ENCODE assay signal across 8 cellular contexts in genomic region chr6:6758915-6759654, GRCh38.
DNase-seq lines count a peak whose midpoint lies in the region; ATAC-seq, FAIRE-seq and TF ChIP-seq lines count a peak whose summit lies in the region.
"Had no signal": no experiment of that assay in that cellular context is flagged by ENCODE, and none has a peak within 500 bp of the region (broad histone marks: within the 10 kb centered on the region; RNA-seq: fewer than 3 reads in every experiment).

No MANE protein-coding gene starts in this region.

- CTCF ChIA-PET in endothelial cell of umbilical vein (lab: Charles Lee): interaction anchor here (0.6 to 2.1 kb wide), 53 partner anchors 9 to 491 kb away, joined by 3 to 14 read pairs (median 3); partner anchors contain the start of gene RREB1

- no peak overlapping the region for H2BK15ac ChIP-seq in mesendoderm (replicated peaks; ENCODE audit: low read depth)

- H3K4me3 ChIP-seq in endothelial cell of umbilical vein (replicated peaks in 1 of 3; ENCODE audit: insufficient read depth in 1 of 3, low read depth in 1 of 3, low read length in 3 of 3) (no peak overlapping the region), mesendoderm (ENCODE audit: low read length) (no peak overlapping the region)

- H3K4me2 ChIP-seq in endothelial cell of umbilical vein (ENCODE audit: insufficient read depth, low read length) (no peak overlapping the region), mesendoderm (ENCODE audit: low read length) (peak overlapping the region; percentile 56)

- H3K18ac ChIP-seq in mesendoderm (ENCODE audit: low read length): no peak overlapping the region

- FAIRE-seq in endothelial cell of umbilical vein (lab: Jason Lieb, UNC) (peak; percentile 74), urothelium cell line (lab: Jason Lieb, UNC) (no peak)

- peak; percentile 12 for DNase-seq in GM04503 (ENCODE audit: low read depth)
- DNase-seq in HuH-7.5 (ENCODE audit: low spot score): peak; percentile 50
- peak; percentile 14 for DNase-seq in RKO (ENCODE audit: low spot score)
- DNase-seq in endothelial cell of umbilical vein (ENCODE audit: low read depth, low spot score): peak; percentile 64
- DNase-seq in mesendoderm: peak; percentile 94
- peak; percentile 21 for DNase-seq in urothelium cell line (ENCODE audit: low spot score)
- DNase-seq: activated naive CD8-positive, alpha-beta T cell treated with anti-CD3 and anti-CD28 coated beads, Interleukin-2, amount 10 ng/mL, durations not matched to agents 7 days and 5 days had no signal

- no peak overlapping the region for H3K4ac ChIP-seq in mesendoderm (ENCODE audit: low read depth, low read length)

- H4K8ac ChIP-seq in mesendoderm (ENCODE audit: low read depth, low read length): no peak overlapping the region

- no peak overlapping the region for H2BK5ac ChIP-seq in mesendoderm (ENCODE audit: low read length)

- H3K9ac ChIP-seq in endothelial cell of umbilical vein (replicated peaks; ENCODE audit: extremely low read depth, insufficient read depth, low read length) (no peak overlapping the region), mesendoderm (ENCODE audit: low read length) (peak overlapping the region; percentile 44)

- H3K4me1 ChIP-seq in endothelial cell of umbilical vein (ENCODE audit: control insufficient read depth, extremely low read depth, insufficient read depth, low read length): no peaks in the 10 kb centered on the region
- no peaks in the 10 kb centered on the region for H3K4me1 ChIP-seq in mesendoderm (ENCODE audit: control insufficient read depth, low read depth, low read length)

- no peak for TF ChIP-seq POLR2A in endothelial cell of umbilical vein (IDR thresholded peaks at IDR 0.05; ENCODE audit: low read depth, low read length)

- POLR2A ChIA-PET in endothelial cell of umbilical vein (lab: Charles Lee): interaction anchor here (0.7 kb wide), 1 partner anchor 487 kb away, joined by 3 read pairs; no protein-coding TSS in a partner anchor

- peak overlapping the region; percentile 85 for H3K56ac ChIP-seq in mesendoderm (ENCODE audit: low read length)

- H2AFZ ChIP-seq in endothelial cell of umbilical vein (ENCODE audit: low read depth, low read length): peak overlapping the region; percentile 7

- H3K79me2 ChIP-seq in endothelial cell of umbilical vein (ENCODE audit: control insufficient read depth, insufficient read depth, low read length) (no peaks in the 10 kb centered on the region), mesendoderm (ENCODE audit: control insufficient read depth, insufficient read depth, low read length) (no peaks in the 10 kb centered on the region)

- no peak overlapping the region for H2AK5ac ChIP-seq in mesendoderm (ENCODE audit: low read length)

- no CpG with 5 or more reads among the region's 22 CpGs for WGBS in mesendoderm (ENCODE audit: extremely low coverage, insufficient coverage, low lambda C conversion rate)

- H3K79me1 ChIP-seq in mesendoderm (ENCODE audit: low read length): no peaks in the 10 kb centered on the region

- H4K20me1 ChIP-seq in endothelial cell of umbilical vein (replicated peaks; ENCODE audit: control insufficient read depth, extremely low read depth, insufficient read depth, low read length): no peaks in the 10 kb centered on the region

- no peaks in the 10 kb centered on the region for H3K9me1 ChIP-seq in endothelial cell of umbilical vein (replicated peaks; ENCODE audit: control insufficient read depth, extremely low read depth, insufficient read depth, low read length)

- H3K23ac ChIP-seq in mesendoderm (ENCODE audit: low read length): no peak overlapping the region

- no peaks in the 10 kb centered on the region for H3K9me3 ChIP-seq in endothelial cell of umbilical vein (replicated peaks; ENCODE audit: control insufficient read depth, insufficient read depth, low read length)

- H2BK120ac ChIP-seq in mesendoderm (ENCODE audit: low read depth, low read length): no peak overlapping the region

- H3K36me3 ChIP-seq in endothelial cell of umbilical vein (ENCODE audit: control insufficient read depth in 2 of 2, extremely low read depth in 1 of 2, insufficient read depth in 2 of 2, low read length in 2 of 2) (no peaks in the 10 kb centered on the region), mesendoderm (ENCODE audit: control insufficient read depth, insufficient read depth, low read length) (no peaks in the 10 kb centered on the region)

- dilution Hi-C loops in endothelial cell of umbilical vein (cut with MboI; ENCODE audit: extremely low pct_ligation_motif_present, low sequenced_read_pairs): no loop called here

- peak; percentile 79 for ATAC-seq in GM21526 (IDR thresholded peaks at IDR 0.05; ENCODE audit: low FRiP score, unreplicated experiment)

- BruUV-seq in endothelial cell of umbilical vein (replicated peaks; lab: Mats Ljungman, UMichigan): no TSS peak

- intact Hi-C loops in endothelial cell of umbilical vein (cut with micrococcal nuclease): loop anchor here (1.0 kb wide), 3 partner anchors 52 to 484 kb away; no protein-coding TSS in a partner anchor

- H3K27me3 ChIP-seq in endothelial cell of umbilical vein (ENCODE audit: control insufficient read depth in 2 of 2, insufficient read depth in 2 of 2, low read length in 2 of 2) (peaks cover 0 to 4% of the 10 kb centered on the region in 2 experiments), mesendoderm (ENCODE audit: insufficient read depth, low read length, poor library complexity) (no peaks in the 10 kb centered on the region)

- H4K5ac ChIP-seq in mesendoderm (ENCODE audit: low read length): no peak overlapping the region

- peak; percentile 40 to 45 for TF ChIP-seq CTCF in endothelial cell of umbilical vein (IDR thresholded peaks at IDR 0.05; ENCODE audit: extremely low read depth in 1 of 2, insufficient read depth in 1 of 2, low read depth in 1 of 2, low read length in 2 of 2)

- H3K27ac ChIP-seq in endothelial cell of umbilical vein (ENCODE audit: insufficient read depth, low read depth, low read length) (no peak overlapping the region), mesendoderm (ENCODE audit: low read depth, low read length) (no peak overlapping the region)

TF ChIP-seq in endothelial cell of umbilical vein, 7 proteins besides CTCF, POLR2A, EP300 and RAD21:
- TF ChIP-seq POLR2AphosphoS5 (IDR thresholded peaks at IDR 0.05; ENCODE audit: insufficient read depth, low read depth, low read length): no peak
- TF ChIP-seq EZH2 (IDR thresholded peaks at IDR 0.05; ENCODE audit: borderline replicate concordance, low read depth, low read length, severe bottlenecking): no peak
- TF ChIP-seq FOS (IDR thresholded peaks at IDR 0.05; ENCODE audit: borderline replicate concordance, insufficient read depth, low read length): no peak
- TF ChIP-seq JUN (IDR thresholded peaks at IDR 0.05; ENCODE audit: borderline replicate concordance, insufficient read depth, insufficient read length, low read depth): no peak
- TF ChIP-seq MYC (IDR thresholded peaks at IDR 0.05; ENCODE audit: low read depth, low read length): no peak
- TF ChIP-seq, protein P1, sequence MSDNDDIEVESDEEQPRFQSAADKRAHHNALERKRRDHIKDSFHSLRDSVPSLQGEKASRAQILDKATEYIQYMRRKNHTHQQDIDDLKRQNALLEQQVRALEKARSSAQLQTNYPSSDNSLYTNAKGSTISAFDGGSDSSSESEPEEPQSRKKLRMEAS (IDR thresholded peaks at IDR 0.05; ENCODE audit: insufficient read depth, insufficient read length): no peak
- TF ChIP-seq GATA2 (IDR thresholded peaks at IDR 0.05; ENCODE audit: insufficient read depth, insufficient read length, low read depth, low read length): no peak

Comparison
In these comparisons a context has a peak if more than half of its experiments do, and no peak if none do; other contexts are left out.
1. DNase-seq: peak in every context shown above with its lines; median percentile 94 in mesendoderm; 64 in endothelial cell of umbilical vein; 50 in HuH-7.5; 21 in urothelium cell line; 14 in RKO; 12 in GM04503.